ENCODE assay signal across 12 cellular contexts in genomic region chr9:114804504-114804903, GRCh38. TPM values are rescaled to one million over a fixed set of nuclear protein-coding genes. Genes with fewer than 3 reads are reported as not detected.
A peak's percentile ranks its signal among the peaks of the same experiment; 100 is the strongest.
DNase-seq lines count a peak whose midpoint lies in the region; ATAC-seq, FAIRE-seq and TF ChIP-seq lines count a peak whose summit lies in the region.
"Had no signal": no experiment of that assay in that cellular context is flagged by ENCODE, and none has a peak within 500 bp of the region (broad histone marks: within the 10 kb centered on the region; RNA-seq: fewer than 3 reads in every experiment).

No MANE protein-coding gene starts in this region.

- intact Hi-C loops in activated naive CD4-positive, alpha-beta T cell treated with anti-CD3 and anti-CD28 coated beads for 36 hours (cut with micrococcal nuclease) = no loop called here
- intact Hi-C loops in left colon (cut with DNase I, micrococcal nuclease) = no loop called here
- intact Hi-C loops in CD14-positive monocyte (cut with micrococcal nuclease) = loop anchor here in 1 of 2 donors (10.0 kb wide), 1 partner anchor 90 kb away; no protein-coding TSS in a partner anchor

- no peak for DNase-seq in activated naive CD4-positive, alpha-beta T cell treated with anti-CD3 and anti-CD28 coated beads, Interleukin-2, amount 10 ng/mL, durations not matched to agents 7 days and 5 days
- DNase-seq in activated naive CD4-positive, alpha-beta T cell treated with anti-CD3 and anti-CD28 coated beads for 36 hours = no peak
- DNase-seq in amniotic epithelial cell (ENCODE audit: low read depth) (peak; percentile 91), left colon (peak; percentile 75 to 77), urothelium cell line (ENCODE audit: low spot score) (peak; percentile 47), CD14-positive monocyte (ENCODE audit: low spot score) (no peak)
- DNase-seq in NK-92 treated with Interleukin-12 subunit alpha and Interleukin-12 subunit beta, amount 100 ng/mL, for 24 hours (lab: John Stamatoyannopoulos, UW) = no peak
- DNase-seq: NCI-H146 had no signal

- H3K36me3 Mint-ChIP-seq in activated naive CD4-positive, alpha-beta T cell treated with anti-CD3 and anti-CD28 coated beads, Interleukin-2, amount 10 ng/mL, durations not matched to agents 7 days and 5 days = peaks cover 16% of the 10 kb centered on the region
- H3K36me3 Mint-ChIP-seq in activated naive CD4-positive, alpha-beta T cell treated with anti-CD3 and anti-CD28 coated beads for 36 hours (ENCODE audit: low read depth) = no peaks in the 10 kb centered on the region
- peaks cover 0 to 12% of the 10 kb centered on the region in 2 donors for H3K36me3 Mint-ChIP-seq in CD14-positive monocyte

- no peaks in the 10 kb centered on the region for H3K9me3 Mint-ChIP-seq in activated naive CD4-positive, alpha-beta T cell treated with anti-CD3 and anti-CD28 coated beads, Interleukin-2, amount 10 ng/mL, durations not matched to agents 7 days and 5 days
- no peaks in the 10 kb centered on the region for H3K9me3 Mint-ChIP-seq in activated naive CD4-positive, alpha-beta T cell treated with anti-CD3 and anti-CD28 coated beads for 36 hours
- peaks cover 0 to 3% (median 0%) of the 10 kb centered on the region in 7 donors for H3K9me3 Mint-ChIP-seq in CD14-positive monocyte

- no peak overlapping the region for H3K27ac Mint-ChIP-seq in activated naive CD4-positive, alpha-beta T cell treated with anti-CD3 and anti-CD28 coated beads, Interleukin-2, amount 10 ng/mL, durations not matched to agents 7 days and 5 days
- H3K27ac Mint-ChIP-seq in activated naive CD4-positive, alpha-beta T cell treated with anti-CD3 and anti-CD28 coated beads for 36 hours = no peak overlapping the region
- H3K27ac Mint-ChIP-seq in CD14-positive monocyte = peak overlapping the region in 3 of 7 donors; percentile 16 to 77 (median 32)
- H3K27ac Mint-ChIP-seq: activated naive CD8-positive, alpha-beta T cell; B cell had no signal

- H3K4me1 Mint-ChIP-seq in activated naive CD4-positive, alpha-beta T cell treated with anti-CD3 and anti-CD28 coated beads, Interleukin-2, amount 10 ng/mL, durations not matched to agents 7 days and 5 days = peaks cover 45% of the 10 kb centered on the region
- peaks cover 28% of the 10 kb centered on the region for H3K4me1 Mint-ChIP-seq in activated naive CD4-positive, alpha-beta T cell treated with anti-CD3 and anti-CD28 coated beads for 36 hours (ENCODE audit: low read depth)
- H3K4me1 Mint-ChIP-seq in CD14-positive monocyte = peaks cover 46% of the 10 kb centered on the region

- H3K4me3 Mint-ChIP-seq in activated naive CD4-positive, alpha-beta T cell treated with anti-CD3 and anti-CD28 coated beads, Interleukin-2, amount 10 ng/mL, durations not matched to agents 7 days and 5 days = peak overlapping the region; percentile 3
- H3K4me3 Mint-ChIP-seq in activated naive CD4-positive, alpha-beta T cell treated with anti-CD3 and anti-CD28 coated beads for 36 hours = no peak overlapping the region
- peak overlapping the region in 1 of 2 donors; percentile 64 for H3K4me3 Mint-ChIP-seq in CD14-positive monocyte
- H3K4me3 Mint-ChIP-seq: activated naive CD8-positive, alpha-beta T cell; B cell had no signal

- CTCF ChIA-PET in activated naive CD4-positive, alpha-beta T cell treated with anti-CD3 and anti-CD28 coated beads, Interleukin-2, amount 10 ng/mL, durations not matched to agents 7 days and 5 days (lab: Charles Lee) = no interaction called here
- CTCF ChIA-PET in activated naive CD4-positive, alpha-beta T cell treated with anti-CD3 and anti-CD28 coated beads for 36 hours (lab: Charles Lee) = no interaction called here

- no peak for TF ChIP-seq CTCF in CD14-positive monocyte (IDR thresholded peaks at IDR 0.05)

- peaks cover 23% of the 10 kb centered on the region for H3K27me3 Mint-ChIP-seq in activated naive CD4-positive, alpha-beta T cell treated with anti-CD3 and anti-CD28 coated beads, Interleukin-2, amount 10 ng/mL, durations not matched to agents 7 days and 5 days
- peaks cover 2% of the 10 kb centered on the region for H3K27me3 Mint-ChIP-seq in activated naive CD4-positive, alpha-beta T cell treated with anti-CD3 and anti-CD28 coated beads for 36 hours (ENCODE audit: low read depth)
- H3K27me3 Mint-ChIP-seq in CD14-positive monocyte (ENCODE audit: low read depth in 3 of 3) = peaks cover 2 to 3% (median 3%) of the 10 kb centered on the region in 3 donors
- H3K27me3 Mint-ChIP-seq: activated naive CD8-positive, alpha-beta T cell had no signal

- ATAC-seq in left colon (peak; percentile 74), GM21786 (IDR thresholded peaks at IDR 0.05; ENCODE audit: unreplicated experiment) (no peak)

- FAIRE-seq in urothelium cell line (lab: Jason Lieb, UNC) = no peak
- FAIRE-seq: TTC549 had no signal

RNA-seq across cellular contexts. Expression of gene TNFSF15, which starts 1.3 kb away (rescaled TPM):
- total RNA-seq in activated naive CD4-positive, alpha-beta T cell treated with anti-CD3 and anti-CD28 coated beads for 36 hours = under 1 TPM; 0.62 to 0.74 TPM
- 1 to 10 TPM in 1 of 2 donors, under 1 TPM in 1; 0.89 to 4.0 TPM for total RNA-seq in left colon
- polyA plus RNA-seq in CD14-positive monocyte = under 1 TPM; 0.07 to 0.11 TPM
- total RNA-seq: B cell had no signal

Comparison
In these comparisons a context has a peak if more than half of its experiments do, and no peak if none do; other contexts are left out.
1. DNase-seq: peak in amniotic epithelial cell (single experiment), left colon (2 of 2) and urothelium cell line (single experiment); none in activated naive CD4-positive, alpha-beta T cell treated with anti-CD3 and anti-CD28 coated beads, Interleukin-2, amount 10 ng/mL, durations not matched to agents 7 days and 5 days (single experiment), activated naive CD4-positive, alpha-beta T cell treated with anti-CD3 and anti-CD28 coated beads for 36 hours (single experiment), NK-92 treated with Interleukin-12 subunit alpha and Interleukin-12 subunit beta, amount 100 ng/mL, for 24 hours (single experiment) and CD14-positive monocyte (single experiment).